28 cellular contexts compared by ENCODE assay signal in genomic region chr9:69276775-69277174, GRCh38. TPM values are rescaled to one million over a fixed set of nuclear protein-coding genes. Genes with fewer than 3 reads are reported as not detected.
DNase-seq lines count a peak whose midpoint lies in the region; ATAC-seq and TF ChIP-seq lines count a peak whose summit lies in the region.
"Had no signal": no experiment of that assay in that cellular context is flagged by ENCODE, and none has a peak within 500 bp of the region (broad histone marks: within the 10 kb centered on the region; RNA-seq: fewer than 3 reads in every experiment).

No MANE protein-coding gene starts in this region.

- H4K8ac ChIP-seq in mesenchymal stem cell (ENCODE audit: low read length): no peak overlapping the region

- H3K23ac ChIP-seq in mesenchymal stem cell (ENCODE audit: low read length in 2 of 2): no peak overlapping the region

- H2BK5ac ChIP-seq in mesenchymal stem cell (ENCODE audit: low read depth, low read length, poor library complexity, severe bottlenecking): no peak overlapping the region

- no peaks in the 10 kb centered on the region for H3K79me1 ChIP-seq in mesenchymal stem cell (replicated peaks; ENCODE audit: low read length, poor library complexity, severe bottlenecking)

- H2AK5ac ChIP-seq in mesenchymal stem cell (ENCODE audit: low read length, severe bottlenecking): no peak overlapping the region

- no peak overlapping the region for H3K14ac ChIP-seq in mesenchymal stem cell (ENCODE audit: low read length in 2 of 2)

- H3K36me3 ChIP-seq in heart left ventricle (no peaks in the 10 kb centered on the region), mesenchymal stem cell (ENCODE audit: control insufficient read depth in 1 of 2, insufficient read depth in 2 of 2, low read depth in 1 of 2, low read length in 2 of 2) (no peaks in the 10 kb centered on the region), uterus (no peaks in the 10 kb centered on the region)
- H3K36me3 ChIP-seq: breast epithelium, neural progenitor cell, Peyer's patch, thoracic aorta had no signal

- H4K91ac ChIP-seq in mesenchymal stem cell (ENCODE audit: low read length): no peak overlapping the region

- H3K9ac ChIP-seq in mesenchymal stem cell (ENCODE audit: low read length): no peak overlapping the region
- H3K9ac ChIP-seq: neural progenitor cell had no signal

- H2AFZ ChIP-seq in mesenchymal stem cell (ENCODE audit: low read depth, low read length): no peak overlapping the region
- H2AFZ ChIP-seq: neural progenitor cell had no signal

- peaks cover 0 to 17% (median 8%) of the 10 kb centered on the region in 12 donors for H3K4me1 ChIP-seq in heart left ventricle
- no peaks in the 10 kb centered on the region for H3K4me1 ChIP-seq in mesenchymal stem cell (ENCODE audit: control insufficient read depth, insufficient read depth, low read depth, low read length)
- no peaks in the 10 kb centered on the region for H3K4me1 ChIP-seq in uterus
- H3K4me1 ChIP-seq: A549, breast epithelium, neural progenitor cell, Peyer's patch had no signal

- H3K9me3 ChIP-seq in heart left ventricle: peaks cover 0 to 14% (median 0%) of the 10 kb centered on the region in 12 donors
- H3K9me3 ChIP-seq in mesenchymal stem cell (ENCODE audit: control insufficient read depth, low read length): peaks cover 9% of the 10 kb centered on the region
- no peaks in the 10 kb centered on the region for H3K9me3 ChIP-seq in uterus
- H3K9me3 ChIP-seq: A549, breast epithelium, Peyer's patch had no signal

- no peak overlapping the region for H2BK120ac ChIP-seq in mesenchymal stem cell (ENCODE audit: low read depth, low read length)

- WGBS in heart left ventricle, 4 donors: 56 to 70% (median 63%) methylated on average over 3 to 5 of the region's 5 CpGs
- WGBS in mesenchymal stem cell: 50% methylated on average over 4 of the region's 5 CpGs

- H3K18ac ChIP-seq in mesenchymal stem cell (ENCODE audit: low read depth in 1 of 2, low read length in 2 of 2): no peak overlapping the region

- H2BK12ac ChIP-seq in mesenchymal stem cell (ENCODE audit: low read length in 2 of 2): no peak overlapping the region

- intact Hi-C loops in heart left ventricle (cut with DNase I) (loop anchor here in 1 of 10 donors (10.0 kb wide), 1 partner anchor 108 kb away; no protein-coding TSS in a partner anchor), Right ventricle myocardium inferior (cut with DNase I) (no loop called here), uterus (cut with DNase I; ENCODE audit: low total_unique reads) (no loop called here)

- no peak overlapping the region for H2BK15ac ChIP-seq in mesenchymal stem cell (ENCODE audit: low read depth, poor library complexity, severe bottlenecking)

- H3K4me2 ChIP-seq in mesenchymal stem cell (ENCODE audit: low read length, poor library complexity, severe bottlenecking): no peak overlapping the region
- H3K4me2 ChIP-seq: A549, neural progenitor cell had no signal

- no peak overlapping the region for H3K4ac ChIP-seq in mesenchymal stem cell (ENCODE audit: low read depth in 1 of 2, low read length in 2 of 2)

- H3K27me3 ChIP-seq in heart left ventricle (no peaks in the 10 kb centered on the region), mesenchymal stem cell (ENCODE audit: control insufficient read depth in 1 of 2, insufficient read depth in 1 of 2, low read length in 2 of 2) (no peaks in the 10 kb centered on the region), uterus (no peaks in the 10 kb centered on the region)
- H3K27me3 ChIP-seq: breast epithelium, neural progenitor cell, Peyer's patch had no signal

- H3K27ac ChIP-seq in heart left ventricle (peak overlapping the region in 6 of 12 donors; percentile 2 to 59 (median 8)), mesenchymal stem cell (ENCODE audit: low read length, poor library complexity, severe bottlenecking) (no peak overlapping the region), uterus (no peak overlapping the region)
- H3K27ac ChIP-seq: A549, breast epithelium, neural progenitor cell, Peyer's patch, thoracic aorta, VCaP had no signal

- ATAC-seq in heart left ventricle (peak in 2 of 4 donors; percentile 32 to 42), Right ventricle myocardium inferior (no peak)
- ATAC-seq: A549; activated CD8-positive, alpha-beta T cell treated with anti-CD3 and anti-CD28 coated beads, Interleukin-2, amount 10 ng/mL, durations not matched to agents 7 days and 5 days; effector memory CD8-positive, alpha-beta T cell had no signal

- TF ChIP-seq POLR2A in heart left ventricle (IDR thresholded peaks at IDR 0.05) (no peak), uterus (IDR thresholded peaks at IDR 0.05) (no peak)

- peak in 4 of 5 donors; percentile 33 to 47 (median 42) for DNase-seq in heart left ventricle
- no peak for DNase-seq in Right ventricle myocardium inferior (ENCODE audit: missing footprints)
- DNase-seq in fibroblast of villous mesenchyme (ENCODE audit: low read depth): peak; percentile 33
- peak; percentile 28 for DNase-seq in mesenchymal stem cell
- peak; percentile 17 to 18 for DNase-seq in uterus
- no peak for DNase-seq in GM10266 (ENCODE audit: extremely low spot score)
- DNase-seq in T-helper 1 cell: no peak
- no peak for DNase-seq in HPDE6-E6E7 (ENCODE audit: extremely low spot score)
- DNase-seq: activated CD4-positive, alpha-beta T cell treated with anti-CD3 and anti-CD28 coated beads for 4 hours; activated CD8-positive, alpha-beta T cell treated with anti-CD3 and anti-CD28 coated beads, Interleukin-2, amount 10 ng/mL, durations not matched to agents 7 days and 5 days; activated naive CD4-positive, alpha-beta T cell treated with anti-CD3 and anti-CD28 coated beads, Interleukin-2, amount 50 U/mL, for 16 hours; AML-193; CD4-positive, CD25-positive, alpha-beta regulatory T cell; DND-41; effector memory CD8-positive, alpha-beta T cell; KBM-7; NCI-H1105; NCI-H2029 treated with DMSO at 0.1 percent for 48 hours; NCI-H774; Peyer's patch; SIG-M5; stimulated activated CD4-positive, alpha-beta T cell treated with anti-CD3 and anti-CD28 coated beads, Interleukin-2, amount 100 ng/mL, for 24 hours had no signal

- TF ChIP-seq CTCF in heart left ventricle (IDR thresholded peaks at IDR 0.05) (no peak), fibroblast of villous mesenchyme (IDR thresholded peaks at IDR 0.05; ENCODE audit: insufficient read depth, low read depth, low read length) (no peak), uterus (IDR thresholded peaks at IDR 0.05) (no peak), GM10266 (IDR thresholded peaks at IDR 0.05; ENCODE audit: control insufficient read depth, insufficient read depth, low read depth, missing control alignments) (no peak)

- no peak overlapping the region for H3K4me3 ChIP-seq in heart left ventricle
- H3K4me3 ChIP-seq in fibroblast of villous mesenchyme (ENCODE audit: low read depth, low read length): no peak overlapping the region
- H3K4me3 ChIP-seq in mesenchymal stem cell (ENCODE audit: insufficient read depth in 1 of 2, low read depth in 1 of 2, low read length in 2 of 2): no peak overlapping the region
- H3K4me3 ChIP-seq in uterus: no peak overlapping the region
- H3K4me3 ChIP-seq: A549, breast epithelium, neural progenitor cell, Peyer's patch, thoracic aorta had no signal

RNA-seq across cellular contexts. Expression of gene ENTREP1, which starts 48.2 kb away (rescaled TPM):
- total RNA-seq in heart left ventricle (10 to 100 TPM; 16.6 to 29.1 (median 24.8) TPM), Right ventricle myocardium inferior (20.0 TPM), fibroblast of villous mesenchyme (under 0.01 TPM in 1 of 2 replicates, not detected in the other), uterus (10 to 100 TPM in 2 of 4 donors, 1 to 10 TPM in 1, under 1 TPM in 1; 0.59 to 12.6 (median 6.9) TPM)
- polyA plus RNA-seq in heart left ventricle: 10 to 100 TPM; 12.6 to 15.7 TPM
- 0.03 TPM for polyA plus RNA-seq in mesenchymal stem cell (2013, experiment 1 of 2)
- polyA plus RNA-seq in mesenchymal stem cell (2013, experiment 2 of 2): 0.07 TPM
- total RNA-seq: activated CD8-positive, alpha-beta T cell treated with anti-CD3 and anti-CD28 coated beads, Interleukin-2, amount 10 ng/mL, durations not matched to agents 7 days and 5 days; activated T-helper 2 cell treated with anti-CD3 and anti-CD28 coated beads, Interferon-gamma antibody, Interleukin-2, Interleukin-4, amounts not matched to agents 10 μg/mL and 5 μg/mL and 100 μg/mL, durations not matched to agents 14 hours and 24 hours and 36 hours; CD4-positive, CD25-positive, alpha-beta regulatory T cell had no signal
- polyA plus RNA-seq: CD4-positive, CD25-positive, alpha-beta regulatory T cell had no signal

Comparison
In these comparisons a context has a peak if more than half of its experiments do, and no peak if none do; other contexts are left out.
1. DNase-seq: peak in heart left ventricle (4 of 5), fibroblast of villous mesenchyme (single experiment), mesenchymal stem cell (single experiment) and uterus (2 of 2); none in Right ventricle myocardium inferior (single experiment), GM10266 (single experiment), T-helper 1 cell (0 of 5) and HPDE6-E6E7 (single experiment).